In genomic region chr6:139519097-139519496, GRCh38 we compare ENCODE assay signal across 31 cellular contexts.
"Had no signal": no experiment of that assay in that cellular context is flagged by ENCODE, and none has a peak within 500 bp of the region (broad histone marks: within the 10 kb centered on the region; RNA-seq: fewer than 3 reads in every experiment).

No MANE protein-coding gene starts in this region.

- H3K27ac Mint-ChIP-seq: activated CD4-positive, alpha-beta T cell treated with anti-CD3 and anti-CD28 coated beads, Interleukin-2, amount 10 ng/mL, durations not matched to agents 24 days and 14 days; activated naive CD4-positive, alpha-beta T cell treated with anti-CD3 and anti-CD28 coated beads for 36 hours; activated naive CD4-positive, alpha-beta T cell treated with anti-CD3 and anti-CD28 coated beads, Interleukin-2, amount 50 U/mL, for 72 hours; activated T-helper 1 cell treated with anti-CD3 and anti-CD28 coated beads, Interleukin-12 subunit alpha, Interleukin-12 subunit beta, Interleukin-2, Interleukin-4 antibody, amounts not matched to agents 30 ng/mL and 10 ng/mL and 1 ng/mL, durations not matched to agents 14 hours and 24 hours and 36 hours had no signal

- H3K4me3 Mint-ChIP-seq: activated CD4-positive, alpha-beta T cell treated with anti-CD3 and anti-CD28 coated beads, Interleukin-2, amount 10 ng/mL, durations not matched to agents 24 days and 14 days; activated naive CD4-positive, alpha-beta T cell treated with anti-CD3 and anti-CD28 coated beads for 36 hours; activated T-cell treated with anti-CD3 and anti-CD28 coated beads, Interleukin-2, amount 50 U/mL, for 4 hours; activated T-helper 1 cell treated with anti-CD3 and anti-CD28 coated beads, Interleukin-12 subunit alpha, Interleukin-12 subunit beta, Interleukin-2, Interleukin-4 antibody, amounts not matched to agents 30 ng/mL and 10 ng/mL and 1 ng/mL, durations not matched to agents 14 hours and 24 hours and 36 hours; central memory CD8-positive, alpha-beta T cell had no signal

- H3K36me3 ChIP-seq: brain microvascular endothelial cell, WERI-Rb-1 had no signal

- H3K27me3 Mint-ChIP-seq: activated CD4-positive, alpha-beta T cell treated with anti-CD3 and anti-CD28 coated beads, Interleukin-2, amount 10 ng/mL, durations not matched to agents 24 days and 14 days; central memory CD8-positive, alpha-beta T cell had no signal

- H3K4me3 ChIP-seq: PC-9 had no signal

- H3K27me3 ChIP-seq: brain microvascular endothelial cell had no signal

- DNase-seq: activated CD4-positive, alpha-beta T cell treated with anti-CD3 and anti-CD28 coated beads, Interleukin-2, amount 10 ng/mL, durations not matched to agents 24 days and 14 days; activated CD4-positive, alpha-beta T cell treated with anti-CD3 and anti-CD28 coated beads, Interleukin-2, amount 50 U/mL, for 4 hours; activated CD4-positive, CD25-positive, alpha-beta regulatory T cell; activated CD8-positive, alpha-beta memory T cell treated with anti-CD3 and anti-CD28 coated beads, Interleukin-2, amount 50 U/mL, for 4 hours; activated gamma-delta T cell treated with Interleukin-2 at 50 U/mL for 16 hours; activated naive CD4-positive, alpha-beta T cell treated with anti-CD3 and anti-CD28 coated beads for 36 hours; activated T-cell treated with anti-CD3 and anti-CD28 coated beads for 4 hours; activated T-cell treated with anti-CD3 and anti-CD28 coated beads, Interleukin-2, amount 50 U/mL, for 4 hours; aorta; brain microvascular endothelial cell; NCI-H1092 treated with DMSO at 0.1 percent for 48 hours; NCI-H1417; NCI-H146; NCI-H187; NCI-H2029 treated with DMSO at 0.1 percent for 48 hours; NCI-H2107; NCI-H2171; NCI-H510A; NCI-H748 treated with DMSO at 0.1 percent for 48 hours; NK-92 treated with Interleukin-12 subunit alpha and Interleukin-12 subunit beta, amount 100 ng/mL, for 24 hours; PC-9; SW 1271; T-helper 1 cell; T-helper 2 cell; T-helper 9 cell; WERI-Rb-1 had no signal

- H3K9me3 Mint-ChIP-seq: activated CD4-positive, alpha-beta T cell treated with anti-CD3 and anti-CD28 coated beads, Interleukin-2, amount 10 ng/mL, durations not matched to agents 24 days and 14 days; activated naive CD4-positive, alpha-beta T cell treated with anti-CD3 and anti-CD28 coated beads for 36 hours; activated T-cell treated with anti-CD3 and anti-CD28 coated beads, Interleukin-2, amount 50 U/mL, for 4 hours; activated T-helper 1 cell treated with anti-CD3 and anti-CD28 coated beads, Interleukin-12 subunit alpha, Interleukin-12 subunit beta, Interleukin-2, Interleukin-4 antibody, amounts not matched to agents 30 ng/mL and 10 ng/mL and 1 ng/mL, durations not matched to agents 14 hours and 24 hours and 36 hours; central memory CD8-positive, alpha-beta T cell had no signal

- ATAC-seq: activated naive CD4-positive, alpha-beta T cell treated with anti-CD3 and anti-CD28 coated beads, Interleukin-2, amount 50 U/mL, for 72 hours; Right ventricle myocardium inferior had no signal

- H3K27ac ChIP-seq: brain microvascular endothelial cell, PC-9, RWPE1, WERI-Rb-1 had no signal
